8 cellular contexts compared by ENCODE assay signal in the genomic region with DNA sequence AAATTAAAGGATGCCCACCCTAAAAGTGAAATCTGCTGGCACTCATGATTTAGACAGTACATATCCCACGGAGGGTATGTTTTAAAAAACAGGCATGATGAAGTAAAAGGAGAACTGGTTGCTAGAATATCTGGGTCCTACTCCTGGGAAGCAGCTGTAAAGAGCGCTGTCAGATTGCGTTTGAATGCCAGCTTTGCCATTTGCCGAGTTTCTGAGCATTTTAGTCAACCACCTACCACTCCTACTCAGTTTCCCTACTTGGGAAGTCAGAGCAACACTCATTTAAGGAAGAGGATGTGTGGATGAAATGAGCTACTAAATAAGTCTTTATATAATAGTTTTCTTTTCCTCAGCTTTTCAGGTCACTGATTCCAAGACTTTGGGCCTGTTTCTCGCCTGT. TPM values are rescaled to one million over a fixed set of nuclear protein-coding genes. Genes with fewer than 3 reads are reported as not detected.
A peak's percentile ranks its signal among the peaks of the same experiment; 100 is the strongest.
DNase-seq lines count a peak whose midpoint lies in the region; ATAC-seq and TF ChIP-seq lines count a peak whose summit lies in the region.

No MANE protein-coding gene starts in this region.

- no peaks in the 10 kb centered on the region for H3K27me3 Mint-ChIP-seq in activated CD4-positive, alpha-beta T cell treated with anti-CD3 and anti-CD28 coated beads, Interleukin-2, amount 10 ng/mL, durations not matched to agents 24 days and 14 days
- no peaks in the 10 kb centered on the region for H3K27me3 Mint-ChIP-seq in activated T-helper 1 cell treated with anti-CD3 and anti-CD28 coated beads, Interleukin-12 subunit alpha, Interleukin-12 subunit beta, Interleukin-2, Interleukin-4 antibody, amounts not matched to agents 30 ng/mL and 10 ng/mL and 1 ng/mL, durations not matched to agents 14 hours and 24 hours and 36 hours (ENCODE audit: insufficient read depth)

- TF ChIP-seq CTCF in testis (IDR thresholded peaks at IDR 0.05): no peak

- intact Hi-C loops in activated CD4-positive, alpha-beta T cell treated with anti-CD3 and anti-CD28 coated beads, Interleukin-2, amount 10 ng/mL, durations not matched to agents 24 days and 14 days (cut with micrococcal nuclease): loop anchor here (2.0 kb wide), 1 partner anchor 381 kb away; no protein-coding TSS in a partner anchor
- intact Hi-C loops in activated T-helper 1 cell treated with anti-CD3 and anti-CD28 coated beads, Interleukin-12 subunit alpha, Interleukin-12 subunit beta, Interleukin-2, Interleukin-4 antibody, amounts not matched to agents 30 ng/mL and 10 ng/mL and 1 ng/mL, durations not matched to agents 14 hours and 24 hours and 36 hours (cut with micrococcal nuclease): loop anchor here (2.0 kb wide), 1 partner anchor 1003 kb away; a partner anchor contains a TSS
- intact Hi-C loops in testis (cut with DNase I; ENCODE audit: low total_unique reads): no loop called here

- H3K4me1 ChIP-seq in iPS-18a (ENCODE audit: control insufficient read depth, low read depth, low read length) (peaks cover 14% of the 10 kb centered on the region), testis (peaks cover 7% of the 10 kb centered on the region)

- H3K4me3 Mint-ChIP-seq in activated CD4-positive, alpha-beta T cell treated with anti-CD3 and anti-CD28 coated beads, Interleukin-2, amount 10 ng/mL, durations not matched to agents 24 days and 14 days: peak overlapping the region; percentile 97
- peak overlapping the region; percentile 96 for H3K4me3 Mint-ChIP-seq in activated T-helper 1 cell treated with anti-CD3 and anti-CD28 coated beads, Interleukin-12 subunit alpha, Interleukin-12 subunit beta, Interleukin-2, Interleukin-4 antibody, amounts not matched to agents 30 ng/mL and 10 ng/mL and 1 ng/mL, durations not matched to agents 14 hours and 24 hours and 36 hours

- DNase-seq in activated CD4-positive, alpha-beta T cell treated with anti-CD3 and anti-CD28 coated beads, Interleukin-2, amount 10 ng/mL, durations not matched to agents 24 days and 14 days: no peak
- DNase-seq in activated CD4-positive, alpha-beta T cell treated with anti-CD3 and anti-CD28 coated beads, Interleukin-2, amount 50 U/mL, for 4 hours: no peak
- no peak for DNase-seq in activated T-helper 1 cell treated with anti-CD3 and anti-CD28 coated beads, Interleukin-12 subunit alpha, Interleukin-12 subunit beta, Interleukin-2, Interleukin-4 antibody, amounts not matched to agents 30 ng/mL and 10 ng/mL and 1 ng/mL, durations not matched to agents 14 hours and 24 hours and 36 hours (ENCODE audit: low spot score)
- DNase-seq in testis: no peak
- DNase-seq in GF-D8 (lab: John Stamatoyannopoulos, UW): no peak

- TF ChIP-seq POLR2A in testis (IDR thresholded peaks at IDR 0.05): no peak

- H3K9me3 ChIP-seq in iPS-18a (ENCODE audit: control insufficient read depth, low read depth, low read length) (no peaks in the 10 kb centered on the region), testis (no peaks in the 10 kb centered on the region)

- H3K4me3 ChIP-seq in iPS-18a (ENCODE audit: low read length): peak overlapping the region; percentile 88
- peak overlapping the region; percentile 84 to 88 for H3K4me3 ChIP-seq in testis

- no peak for ATAC-seq in GM19452 (IDR thresholded peaks at IDR 0.05; ENCODE audit: unreplicated experiment)
- no peak for ATAC-seq in HG02623 (IDR thresholded peaks at IDR 0.05; ENCODE audit: unreplicated experiment)

- no peak overlapping the region for H3K27ac ChIP-seq in iPS-18a (ENCODE audit: low read length)
- H3K27ac ChIP-seq in testis: peak overlapping the region; percentile 86 to 90

- H3K36me3 ChIP-seq in iPS-18a (ENCODE audit: control insufficient read depth, low read depth, low read length): peaks cover 11% of the 10 kb centered on the region
- no peaks in the 10 kb centered on the region for H3K36me3 ChIP-seq in testis (ENCODE audit: low read depth, missing control alignments)

- peak overlapping the region; percentile 86 for H3K9ac ChIP-seq in iPS-18a (ENCODE audit: low read length)

- H3K27ac Mint-ChIP-seq in activated CD4-positive, alpha-beta T cell treated with anti-CD3 and anti-CD28 coated beads, Interleukin-2, amount 10 ng/mL, durations not matched to agents 24 days and 14 days: peak overlapping the region; percentile 97
- peak overlapping the region; percentile 97 for H3K27ac Mint-ChIP-seq in activated T-helper 1 cell treated with anti-CD3 and anti-CD28 coated beads, Interleukin-12 subunit alpha, Interleukin-12 subunit beta, Interleukin-2, Interleukin-4 antibody, amounts not matched to agents 30 ng/mL and 10 ng/mL and 1 ng/mL, durations not matched to agents 14 hours and 24 hours and 36 hours

- no peaks in the 10 kb centered on the region for H3K9me3 Mint-ChIP-seq in activated CD4-positive, alpha-beta T cell treated with anti-CD3 and anti-CD28 coated beads, Interleukin-2, amount 10 ng/mL, durations not matched to agents 24 days and 14 days
- H3K9me3 Mint-ChIP-seq in activated T-helper 1 cell treated with anti-CD3 and anti-CD28 coated beads, Interleukin-12 subunit alpha, Interleukin-12 subunit beta, Interleukin-2, Interleukin-4 antibody, amounts not matched to agents 30 ng/mL and 10 ng/mL and 1 ng/mL, durations not matched to agents 14 hours and 24 hours and 36 hours: no peaks in the 10 kb centered on the region

- 9 to 23% methylated on average over 5 of the region's 5 CpGs for WGBS in testis, 2 donors

- peaks cover 31% of the 10 kb centered on the region for H3K4me1 Mint-ChIP-seq in activated CD4-positive, alpha-beta T cell treated with anti-CD3 and anti-CD28 coated beads, Interleukin-2, amount 10 ng/mL, durations not matched to agents 24 days and 14 days
- peaks cover 40% of the 10 kb centered on the region for H3K4me1 Mint-ChIP-seq in activated T-helper 1 cell treated with anti-CD3 and anti-CD28 coated beads, Interleukin-12 subunit alpha, Interleukin-12 subunit beta, Interleukin-2, Interleukin-4 antibody, amounts not matched to agents 30 ng/mL and 10 ng/mL and 1 ng/mL, durations not matched to agents 14 hours and 24 hours and 36 hours (ENCODE audit: low read depth)

- H3K36me3 Mint-ChIP-seq in activated CD4-positive, alpha-beta T cell treated with anti-CD3 and anti-CD28 coated beads, Interleukin-2, amount 10 ng/mL, durations not matched to agents 24 days and 14 days (ENCODE audit: low read depth): peaks cover 21% of the 10 kb centered on the region
- H3K36me3 Mint-ChIP-seq in activated T-helper 1 cell treated with anti-CD3 and anti-CD28 coated beads, Interleukin-12 subunit alpha, Interleukin-12 subunit beta, Interleukin-2, Interleukin-4 antibody, amounts not matched to agents 30 ng/mL and 10 ng/mL and 1 ng/mL, durations not matched to agents 14 hours and 24 hours and 36 hours (ENCODE audit: low read depth): peaks cover 14% of the 10 kb centered on the region

- H3K27me3 ChIP-seq in iPS-18a (ENCODE audit: control insufficient read depth, insufficient read depth, low read length) (no peaks in the 10 kb centered on the region), testis (no peaks in the 10 kb centered on the region)

RNA-seq across cellular contexts. Expression of a gene that starts 1.1 kb away (rescaled TPM):
- total RNA-seq in activated CD4-positive, alpha-beta T cell treated with anti-CD3 and anti-CD28 coated beads, Interleukin-2, amount 10 ng/mL, durations not matched to agents 24 days and 14 days: 11.8 and 12.4 TPM in 2 replicates
- total RNA-seq in activated T-helper 1 cell treated with anti-CD3 and anti-CD28 coated beads, Interleukin-12 subunit alpha, Interleukin-12 subunit beta, Interleukin-2, Interleukin-4 antibody, amounts not matched to agents 30 ng/mL and 10 ng/mL and 1 ng/mL, durations not matched to agents 14 hours and 24 hours and 36 hours: 13.6 and 14.2 TPM in 2 replicates
- 10 to 100 TPM; 11.1 to 17.3 TPM for total RNA-seq in testis
- 12.6 TPM for polyA plus RNA-seq in testis (ENCODE audit: insufficient read depth, low read depth, low replicate concordance)
